Comparison of ENCODE assay signal across 16 cellular contexts in the genomic region with DNA sequence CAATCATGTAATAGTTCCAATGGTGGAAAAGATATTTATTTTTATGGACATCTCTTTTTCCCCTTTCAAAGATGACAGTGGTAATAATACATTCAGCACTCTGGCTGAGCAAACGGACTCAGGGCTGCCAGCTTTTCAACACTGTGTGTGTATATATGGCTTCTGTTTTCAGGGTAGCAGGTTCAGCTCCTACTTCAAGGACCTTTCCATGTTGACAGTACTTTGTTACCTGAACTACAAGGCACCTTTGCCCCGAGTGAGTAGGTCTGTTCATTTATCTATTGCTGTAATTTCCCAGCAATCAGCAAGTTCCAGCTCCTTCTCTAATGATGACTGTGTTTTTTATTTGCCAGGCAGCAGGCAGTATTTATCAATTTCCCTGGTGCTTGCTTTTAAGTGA.
A peak's percentile ranks its signal among the peaks of the same experiment; 100 is the strongest.
DNase-seq lines count a peak whose midpoint lies in the region; ATAC-seq and TF ChIP-seq lines count a peak whose summit lies in the region.
"Had no signal": no experiment of that assay in that cellular context is flagged by ENCODE, and none has a peak within 500 bp of the region (broad histone marks: within the 10 kb centered on the region; RNA-seq: fewer than 3 reads in every experiment).

No MANE protein-coding gene starts in this region.

- H3K9me3 ChIP-seq in heart right ventricle (peaks cover 0 to 3% (median 0%) of the 10 kb centered on the region in 11 donors), RWPE2 (ENCODE audit: severe bottlenecking) (no peaks in the 10 kb centered on the region), hepatocyte (ENCODE audit: low read depth) (no peaks in the 10 kb centered on the region)

- no peaks in the 10 kb centered on the region for H3K36me3 ChIP-seq in heart right ventricle
- H3K36me3 ChIP-seq in RWPE2 (ENCODE audit: low read depth), result no peaks in the 10 kb centered on the region
- no peaks in the 10 kb centered on the region for H3K36me3 ChIP-seq in hepatocyte (replicated peaks; ENCODE audit: insufficient read depth, low read depth)

- H3K4me3 ChIP-seq in heart right ventricle, result no peak overlapping the region
- H3K4me3 ChIP-seq in RWPE2 (ENCODE audit: severe bottlenecking), result no peak overlapping the region
- H3K4me3 ChIP-seq in hepatocyte, result no peak overlapping the region
- H3K4me3 ChIP-seq: A549, PC-9 had no signal

- no peaks in the 10 kb centered on the region for H3K79me2 ChIP-seq in hepatocyte

- H4K20me1 ChIP-seq in hepatocyte (ENCODE audit: insufficient read depth, poor library complexity, severe bottlenecking), result no peaks in the 10 kb centered on the region

- H2AFZ ChIP-seq in hepatocyte, result no peak overlapping the region
- H2AFZ ChIP-seq: PC-9 had no signal

- no peaks in the 10 kb centered on the region for H3K4me1 Mint-ChIP-seq in stimulated activated naive CD8-positive, alpha-beta T cell treated with anti-CD3 and anti-CD28 coated beads, Interleukin-15, amount 100 ng/mL, for 72 hours
- H3K4me1 Mint-ChIP-seq: B cell had no signal

- 36 to 37% methylated on average over 2 of the region's 2 CpGs for WGBS in heart right ventricle, 2 donors
- 19% methylated on average over 2 of the region's 2 CpGs for WGBS in hepatocyte (ENCODE audit: low lambda C conversion rate, missing lambda C conversion rate)

- peaks cover 7% of the 10 kb centered on the region for H3K27me3 Mint-ChIP-seq in stimulated activated naive CD8-positive, alpha-beta T cell treated with anti-CD3 and anti-CD28 coated beads, Interleukin-15, amount 100 ng/mL, for 72 hours

- no peak overlapping the region for H3K4me2 ChIP-seq in hepatocyte
- H3K4me2 ChIP-seq: A549, PC-9 had no signal

- no peak overlapping the region for H3K27ac Mint-ChIP-seq in stimulated activated naive CD8-positive, alpha-beta T cell treated with anti-CD3 and anti-CD28 coated beads, Interleukin-15, amount 100 ng/mL, for 72 hours
- H3K27ac Mint-ChIP-seq: B cell had no signal

- peak; percentile 57 for ATAC-seq in Right ventricle myocardium superior (ENCODE audit: poor library complexity)
- ATAC-seq in heart right ventricle, result no peak
- no peak for ATAC-seq in RWPE2 (ENCODE audit: low read depth)
- no peak for ATAC-seq in HG03280 (IDR thresholded peaks at IDR 0.05; ENCODE audit: unreplicated experiment)
- ATAC-seq in stimulated activated naive CD8-positive, alpha-beta T cell treated with anti-CD3 and anti-CD28 coated beads, Interleukin-15, amount 100 ng/mL, for 72 hours, result no peak
- ATAC-seq: A549, SK-N-SH treated with all-trans-retinoic acid at 6 μM for 48 hours had no signal

- H3K4me3 Mint-ChIP-seq in stimulated activated naive CD8-positive, alpha-beta T cell treated with anti-CD3 and anti-CD28 coated beads, Interleukin-15, amount 100 ng/mL, for 72 hours, result no peak overlapping the region
- H3K4me3 Mint-ChIP-seq: B cell had no signal

- intact Hi-C loops in Right ventricle myocardium superior (cut with DNase I), result no loop called here
- intact Hi-C loops in heart right ventricle (cut with DNase I), result no loop called here

- no peaks in the 10 kb centered on the region for H3K9me2 ChIP-seq in hepatocyte (replicated peaks; ENCODE audit: insufficient read depth)

- TF ChIP-seq CTCF in heart right ventricle (IDR thresholded peaks at IDR 0.05) (no peak), RWPE2 (IDR thresholded peaks at IDR 0.05; ENCODE audit: poor library complexity, severe bottlenecking) (no peak), hepatocyte (IDR thresholded peaks at IDR 0.05; ENCODE audit: poor library complexity) (no peak)

- H3K9me3 Mint-ChIP-seq in stimulated activated naive CD8-positive, alpha-beta T cell treated with anti-CD3 and anti-CD28 coated beads, Interleukin-15, amount 100 ng/mL, for 72 hours, result peaks cover 0 to 7% of the 10 kb centered on the region in 2 donors

- H3K27ac ChIP-seq in heart right ventricle (no peak overlapping the region), RWPE2 (ENCODE audit: poor library complexity, severe bottlenecking) (peak overlapping the region; percentile 99), hepatocyte (peak overlapping the region; percentile 40)
- H3K27ac ChIP-seq: A549, PC-9 had no signal

- DNase-seq in Right ventricle myocardium superior, result no peak
- no peak for DNase-seq in heart right ventricle
- DNase-seq in RWPE2 (ENCODE audit: low spot score), result no peak
- DNase-seq in hepatocyte (ENCODE audit: low spot score), result peak; percentile 34
- DNase-seq in stimulated activated naive CD8-positive, alpha-beta T cell treated with anti-CD3 and anti-CD28 coated beads, Interleukin-15, amount 100 ng/mL, for 72 hours, result no peak
- DNase-seq in RKO (ENCODE audit: low spot score), result no peak
- DNase-seq: DMS79 treated with DMSO at 0.1 percent for 48 hours, Karpas-422, NCI-H1694, NCI-H2081 treated with DMSO at 0.1 percent for 48 hours, NCI-H524, PC-9 had no signal

- H3K27me3 ChIP-seq in heart right ventricle (peaks cover 0 to 18% (median 4%) of the 10 kb centered on the region in 7 donors), RWPE2 (ENCODE audit: insufficient read depth, poor library complexity, severe bottlenecking) (no peaks in the 10 kb centered on the region), hepatocyte (no peaks in the 10 kb centered on the region)

- H3K4me1 ChIP-seq in heart right ventricle, result no peaks in the 10 kb centered on the region
- peaks cover 41% of the 10 kb centered on the region for H3K4me1 ChIP-seq in RWPE2 (ENCODE audit: insufficient read depth, poor library complexity, severe bottlenecking)
- peaks cover 7% of the 10 kb centered on the region for H3K4me1 ChIP-seq in hepatocyte (ENCODE audit: insufficient read depth)

Comparison
In these comparisons a context has a peak if more than half of its experiments do, and no peak if none do; other contexts are left out.
1. H3K27ac ChIP-seq: peak in RWPE2 (single experiment) and hepatocyte (single experiment); none in heart right ventricle (0 of 10).